ENCODE assay signal across 1 cellular context in the genomic region with DNA sequence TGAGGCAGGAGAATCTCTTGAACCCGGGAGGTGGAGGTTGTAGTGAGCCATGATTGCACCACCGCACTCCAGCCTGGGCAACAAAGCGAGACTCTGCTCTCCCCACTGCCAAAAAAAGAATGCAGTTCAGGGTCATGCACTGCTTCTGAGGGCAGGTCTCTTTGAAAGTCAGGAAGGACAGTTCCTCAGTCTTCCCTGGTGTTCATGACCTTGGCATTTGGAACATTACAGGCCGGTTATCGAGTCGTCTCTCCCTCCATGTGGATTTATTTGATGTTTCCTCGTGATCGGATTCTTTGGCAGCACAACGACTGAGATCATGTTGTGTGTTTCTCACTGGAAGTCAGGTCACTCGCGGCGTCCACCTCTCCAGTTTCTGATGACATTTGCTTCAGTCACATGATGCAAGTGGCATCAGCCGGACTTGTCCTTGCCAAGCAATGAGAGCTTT.
A peak's percentile ranks its signal among the peaks of the same experiment; 100 is the strongest.
TF ChIP-seq lines count a peak whose summit lies in the region.

No MANE protein-coding gene starts in this region.

TF ChIP-seq in HepG2, 621 proteins besides CTCF, POLR2A, EP300 and RAD21 (continued from another document and continues in another):
- TF ChIP-seq ARID5B (CRISPR knock-in tag; IDR thresholded peaks at IDR 0.05) (peak; percentile 88), ATF7 (IDR thresholded peaks at IDR 0.05) (peak; percentile 35; the same call in 1 of the 2 replicates), ATF7 (CRISPR knock-in tag; IDR thresholded peaks at IDR 0.05) (no peak), BRCA1 (CRISPR knock-in tag; IDR thresholded peaks at IDR 0.05) (no peak), MBD4 (IDR thresholded peaks at IDR 0.05; ENCODE audit: borderline replicate concordance, low read length) (no peak), FOXK2 (IDR thresholded peaks at IDR 0.05) (peak; percentile 60; the same call in 1 of the 2 replicates), ZNF354B (CRISPR knock-in tag; IDR thresholded peaks at IDR 0.05) (no peak), ZGPAT (CRISPR knock-in tag; IDR thresholded peaks at IDR 0.05) (no peak; the same call in 1 of the 2 replicates), SYNCRIP (IDR thresholded peaks at IDR 0.05; ENCODE audit: insufficient read depth, low read depth, low read length) (no peak), ZBTB1 (CRISPR knock-in tag; IDR thresholded peaks at IDR 0.05; ENCODE audit: borderline replicate concordance) (no peak), HDAC2 (CRISPR knock-in tag; IDR thresholded peaks at IDR 0.05) (peak; percentile 37), SAP130 (CRISPR knock-in tag; IDR thresholded peaks at IDR 0.05; ENCODE audit: low read depth) (peak; percentile 80), ELF3 (CRISPR knock-in tag; IDR thresholded peaks at IDR 0.05) (peak; percentile 69), ZFP36 (IDR thresholded peaks at IDR 0.05; ENCODE audit: borderline replicate concordance, low read depth, low read length, partially characterized antibody) (no peak), ZNF782 (CRISPR knock-in tag; IDR thresholded peaks at IDR 0.05; ENCODE audit: borderline replicate concordance) (0 out of 2 replicates have a peak, but pooled peaks have one; percentile 24), ZNF503 (CRISPR knock-in tag; IDR thresholded peaks at IDR 0.05) (0 out of 2 replicates have a peak, but pooled peaks have one; percentile 20), PCBP1 (IDR thresholded peaks at IDR 0.05; ENCODE audit: borderline replicate concordance, low read depth, low read length) (no peak), POLR2AphosphoS2 (IDR thresholded peaks at IDR 0.05; ENCODE audit: low read depth, low read length) (no peak), TCF7 (IDR thresholded peaks at IDR 0.05; ENCODE audit: low read depth) (peak; percentile 59), ZNF362 (CRISPR knock-in tag; IDR thresholded peaks at IDR 0.05; ENCODE audit: borderline replicate concordance) (peak; percentile 66), DBP (CRISPR knock-in tag; IDR thresholded peaks at IDR 0.05; ENCODE audit: not compliant biosample characterization) (no peak), ZFAT (CRISPR knock-in tag; conservative IDR thresholded peaks at IDR 0.05) (no peak), ARNTL (CRISPR knock-in tag; IDR thresholded peaks at IDR 0.05) (peak; percentile 86), ZFP91 (CRISPR knock-in tag; IDR thresholded peaks at IDR 0.05; ENCODE audit: borderline replicate concordance) (0 out of 2 replicates have a peak, but pooled peaks have one; percentile 25), NKX3-1 (CRISPR knock-in tag; IDR thresholded peaks at IDR 0.05) (no peak), CSRNP2 (CRISPR knock-in tag; conservative IDR thresholded peaks at IDR 0.05; ENCODE audit: low read depth) (no peak), STAG1 (CRISPR knock-in tag; IDR thresholded peaks at IDR 0.05) (no peak), HMGA1 (CRISPR knock-in tag; conservative IDR thresholded peaks at IDR 0.05) (no peak), RBM22 (optimal IDR thresholded peaks at IDR 0.05; ENCODE audit: low read length) (no peak), PITX1 (CRISPR knock-in tag; IDR thresholded peaks at IDR 0.05) (no peak)
- TF ChIP-seq, protein P1, sequence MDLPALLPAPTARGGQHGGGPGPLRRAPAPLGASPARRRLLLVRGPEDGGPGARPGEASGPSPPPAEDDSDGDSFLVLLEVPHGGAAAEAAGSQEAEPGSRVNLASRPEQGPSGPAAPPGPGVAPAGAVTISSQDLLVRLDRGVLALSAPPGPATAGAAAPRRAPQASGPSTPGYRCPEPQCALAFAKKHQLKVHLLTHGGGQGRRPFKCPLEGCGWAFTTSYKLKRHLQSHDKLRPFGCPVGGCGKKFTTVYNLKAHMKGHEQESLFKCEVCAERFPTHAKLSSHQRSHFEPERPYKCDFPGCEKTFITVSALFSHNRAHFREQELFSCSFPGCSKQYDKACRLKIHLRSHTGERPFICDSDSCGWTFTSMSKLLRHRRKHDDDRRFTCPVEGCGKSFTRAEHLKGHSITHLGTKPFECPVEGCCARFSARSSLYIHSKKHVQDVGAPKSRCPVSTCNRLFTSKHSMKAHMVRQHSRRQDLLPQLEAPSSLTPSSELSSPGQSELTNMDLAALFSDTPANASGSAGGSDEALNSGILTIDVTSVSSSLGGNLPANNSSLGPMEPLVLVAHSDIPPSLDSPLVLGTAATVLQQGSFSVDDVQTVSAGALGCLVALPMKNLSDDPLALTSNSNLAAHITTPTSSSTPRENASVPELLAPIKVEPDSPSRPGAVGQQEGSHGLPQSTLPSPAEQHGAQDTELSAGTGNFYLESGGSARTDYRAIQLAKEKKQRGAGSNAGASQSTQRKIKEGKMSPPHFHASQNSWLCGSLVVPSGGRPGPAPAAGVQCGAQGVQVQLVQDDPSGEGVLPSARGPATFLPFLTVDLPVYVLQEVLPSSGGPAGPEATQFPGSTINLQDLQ (CRISPR knock-in tag; IDR thresholded peaks at IDR 0.05), result no peak
- TF ChIP-seq, protein P2, sequence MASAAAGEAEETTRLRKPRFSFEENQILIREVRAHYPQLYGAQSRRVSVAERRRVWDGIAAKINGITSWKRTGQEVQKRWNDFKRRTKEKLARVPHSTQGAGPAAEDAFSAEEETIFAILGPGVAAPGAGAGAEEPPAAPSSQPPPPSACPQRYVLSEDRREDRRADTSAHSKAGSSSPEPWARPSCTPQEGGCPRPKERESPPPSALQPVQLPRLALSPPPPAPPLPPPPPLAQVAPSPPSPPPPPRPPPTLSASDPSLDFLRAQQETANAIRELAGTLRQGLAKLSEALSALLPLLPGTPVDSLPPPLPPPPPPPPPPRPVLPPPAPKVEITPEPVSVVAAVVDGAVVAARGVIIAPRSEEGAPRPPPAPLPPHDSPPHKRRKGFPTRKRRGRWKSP (CRISPR knock-in tag; IDR thresholded peaks at IDR 0.05), result peak; percentile 13; the same call in 1 of the 2 replicates
- TF ChIP-seq, protein P3, sequence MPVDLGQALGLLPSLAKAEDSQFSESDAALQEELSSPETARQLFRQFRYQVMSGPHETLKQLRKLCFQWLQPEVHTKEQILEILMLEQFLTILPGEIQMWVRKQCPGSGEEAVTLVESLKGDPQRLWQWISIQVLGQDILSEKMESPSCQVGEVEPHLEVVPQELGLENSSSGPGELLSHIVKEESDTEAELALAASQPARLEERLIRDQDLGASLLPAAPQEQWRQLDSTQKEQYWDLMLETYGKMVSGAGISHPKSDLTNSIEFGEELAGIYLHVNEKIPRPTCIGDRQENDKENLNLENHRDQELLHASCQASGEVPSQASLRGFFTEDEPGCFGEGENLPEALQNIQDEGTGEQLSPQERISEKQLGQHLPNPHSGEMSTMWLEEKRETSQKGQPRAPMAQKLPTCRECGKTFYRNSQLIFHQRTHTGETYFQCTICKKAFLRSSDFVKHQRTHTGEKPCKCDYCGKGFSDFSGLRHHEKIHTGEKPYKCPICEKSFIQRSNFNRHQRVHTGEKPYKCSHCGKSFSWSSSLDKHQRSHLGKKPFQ (CRISPR knock-in tag; IDR thresholded peaks at IDR 0.05; ENCODE audit: insufficient replicate concordance), result no peak
- TF ChIP-seq, protein P4, sequence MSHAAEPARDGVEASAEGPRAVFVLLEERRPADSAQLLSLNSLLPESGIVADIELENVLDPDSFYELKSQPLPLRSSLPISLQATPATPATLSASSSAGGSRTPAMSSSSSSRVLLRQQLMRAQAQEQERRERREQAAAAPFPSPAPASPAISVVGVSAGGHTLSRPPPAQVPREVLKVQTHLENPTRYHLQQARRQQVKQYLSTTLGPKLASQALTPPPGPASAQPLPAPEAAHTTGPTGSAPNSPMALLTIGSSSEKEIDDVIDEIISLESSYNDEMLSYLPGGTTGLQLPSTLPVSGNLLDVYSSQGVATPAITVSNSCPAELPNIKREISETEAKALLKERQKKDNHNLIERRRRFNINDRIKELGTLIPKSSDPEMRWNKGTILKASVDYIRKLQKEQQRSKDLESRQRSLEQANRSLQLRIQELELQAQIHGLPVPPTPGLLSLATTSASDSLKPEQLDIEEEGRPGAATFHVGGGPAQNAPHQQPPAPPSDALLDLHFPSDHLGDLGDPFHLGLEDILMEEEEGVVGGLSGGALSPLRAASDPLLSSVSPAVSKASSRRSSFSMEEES (CRISPR knock-in tag; IDR thresholded peaks at IDR 0.05), result peak; percentile 97
